ENCODE assay signal across 1 cellular context in genomic region chr16:2483939-2484897, GRCh38.
TF ChIP-seq lines count a peak whose summit lies in the region.

No MANE protein-coding gene starts in this region.

TF ChIP-seq in WTC11, 78 proteins besides CTCF, POLR2A, EP300 and RAD21 (continued from another document):
- TF ChIP-seq ERG (CRISPR knock-in tag; IDR thresholded peaks at IDR 0.05) (no peak), PRDM15 (CRISPR knock-in tag; IDR thresholded peaks at IDR 0.05) (no peak), AFF4 (CRISPR knock-in tag; IDR thresholded peaks at IDR 0.05; ENCODE audit: borderline replicate concordance) (no peak), ZMAT4 (CRISPR knock-in tag; IDR thresholded peaks at IDR 0.05) (no peak), ELF4 (CRISPR knock-in tag; IDR thresholded peaks at IDR 0.05; ENCODE audit: low read depth) (no peak), RORB (CRISPR knock-in tag; IDR thresholded peaks at IDR 0.05) (no peak)
